In the genomic region with DNA sequence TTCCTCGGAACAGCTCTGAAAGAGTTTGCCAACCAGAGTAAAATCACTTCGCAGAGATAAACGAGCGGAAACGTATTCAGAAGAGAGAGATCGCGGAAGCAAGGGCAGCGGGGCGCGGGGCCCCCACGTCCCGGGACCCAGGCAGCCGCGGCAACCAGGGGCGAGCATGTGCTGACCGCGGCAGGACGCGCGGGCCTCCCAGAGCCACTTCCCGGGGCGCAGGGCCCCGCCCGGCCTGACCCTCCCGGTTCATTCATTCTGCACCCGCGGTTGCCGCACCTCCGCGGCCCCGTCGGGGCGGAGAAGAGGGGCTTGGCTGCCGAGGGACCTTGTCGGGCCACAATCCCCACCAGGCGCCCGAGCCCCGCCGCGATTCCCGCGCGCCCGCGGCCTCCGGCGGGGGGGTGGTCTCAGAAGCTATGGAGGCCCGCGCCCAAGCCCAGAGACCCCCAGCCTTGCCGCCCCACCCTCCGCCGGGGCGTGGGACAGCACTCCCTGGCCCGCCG, we compare ENCODE assay signal across 1 cellular context.
TF ChIP-seq lines count a peak whose summit lies in the region.

No MANE protein-coding gene starts in this region.

TF ChIP-seq in HepG2, 621 proteins besides CTCF, POLR2A, EP300 and RAD21 (continued from another document):
- TF ChIP-seq ZNF616 (CRISPR knock-in tag; IDR thresholded peaks at IDR 0.05; ENCODE audit: low read depth), result 0 out of 2 replicates have a peak, but pooled peaks have one; percentile 7
- TF ChIP-seq PHF8 (CRISPR knock-in tag; IDR thresholded peaks at IDR 0.05), result peak; percentile 12; the same call in 1 of the 2 replicates
- no peak for TF ChIP-seq ZNF326 (CRISPR knock-in tag; IDR thresholded peaks at IDR 0.05; ENCODE audit: borderline replicate concordance)
- TF ChIP-seq DNMT3B (CRISPR knock-in tag; conservative IDR thresholded peaks at IDR 0.05), result no peak
- TF ChIP-seq, protein P1, sequence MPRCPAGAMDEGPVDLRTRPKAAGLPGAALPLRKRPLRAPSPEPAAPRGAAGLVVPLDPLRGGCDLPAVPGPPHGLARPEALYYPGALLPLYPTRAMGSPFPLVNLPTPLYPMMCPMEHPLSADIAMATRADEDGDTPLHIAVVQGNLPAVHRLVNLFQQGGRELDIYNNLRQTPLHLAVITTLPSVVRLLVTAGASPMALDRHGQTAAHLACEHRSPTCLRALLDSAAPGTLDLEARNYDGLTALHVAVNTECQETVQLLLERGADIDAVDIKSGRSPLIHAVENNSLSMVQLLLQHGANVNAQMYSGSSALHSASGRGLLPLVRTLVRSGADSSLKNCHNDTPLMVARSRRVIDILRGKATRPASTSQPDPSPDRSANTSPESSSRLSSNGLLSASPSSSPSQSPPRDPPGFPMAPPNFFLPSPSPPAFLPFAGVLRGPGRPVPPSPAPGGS (CRISPR knock-in tag; IDR thresholded peaks at IDR 0.05), result 0 out of 2 replicates have a peak, but pooled peaks have one; percentile 26
- no peak for TF ChIP-seq ZFP41 (CRISPR knock-in tag; IDR thresholded peaks at IDR 0.05; ENCODE audit: borderline replicate concordance)
- TF ChIP-seq MXI1 (IDR thresholded peaks at IDR 0.05; ENCODE audit: borderline replicate concordance, low read depth, low read length), result peak; percentile 43; the same call in 1 of the 3 replicates
- TF ChIP-seq, protein P2, sequence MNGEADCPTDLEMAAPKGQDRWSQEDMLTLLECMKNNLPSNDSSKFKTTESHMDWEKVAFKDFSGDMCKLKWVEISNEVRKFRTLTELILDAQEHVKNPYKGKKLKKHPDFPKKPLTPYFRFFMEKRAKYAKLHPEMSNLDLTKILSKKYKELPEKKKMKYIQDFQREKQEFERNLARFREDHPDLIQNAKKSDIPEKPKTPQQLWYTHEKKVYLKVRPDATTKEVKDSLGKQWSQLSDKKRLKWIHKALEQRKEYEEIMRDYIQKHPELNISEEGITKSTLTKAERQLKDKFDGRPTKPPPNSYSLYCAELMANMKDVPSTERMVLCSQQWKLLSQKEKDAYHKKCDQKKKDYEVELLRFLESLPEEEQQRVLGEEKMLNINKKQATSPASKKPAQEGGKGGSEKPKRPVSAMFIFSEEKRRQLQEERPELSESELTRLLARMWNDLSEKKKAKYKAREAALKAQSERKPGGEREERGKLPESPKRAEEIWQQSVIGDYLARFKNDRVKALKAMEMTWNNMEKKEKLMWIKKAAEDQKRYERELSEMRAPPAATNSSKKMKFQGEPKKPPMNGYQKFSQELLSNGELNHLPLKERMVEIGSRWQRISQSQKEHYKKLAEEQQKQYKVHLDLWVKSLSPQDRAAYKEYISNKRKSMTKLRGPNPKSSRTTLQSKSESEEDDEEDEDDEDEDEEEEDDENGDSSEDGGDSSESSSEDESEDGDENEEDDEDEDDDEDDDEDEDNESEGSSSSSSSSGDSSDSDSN (CRISPR knock-in tag; IDR thresholded peaks at IDR 0.05), result peak; percentile 13
- peak; percentile 56 for TF ChIP-seq AGO1 (IDR thresholded peaks at IDR 0.05; ENCODE audit: low read depth, low read length, poor library complexity, severe bottlenecking)
- TF ChIP-seq ZNF850 (CRISPR knock-in tag; conservative IDR thresholded peaks at IDR 0.05), result peak; percentile 59; the same call in 1 of the 2 replicates
- peak; percentile 1; the same call in 1 of the 2 replicates for TF ChIP-seq KLF11 (CRISPR knock-in tag; IDR thresholded peaks at IDR 0.05)
- TF ChIP-seq, protein P3, sequence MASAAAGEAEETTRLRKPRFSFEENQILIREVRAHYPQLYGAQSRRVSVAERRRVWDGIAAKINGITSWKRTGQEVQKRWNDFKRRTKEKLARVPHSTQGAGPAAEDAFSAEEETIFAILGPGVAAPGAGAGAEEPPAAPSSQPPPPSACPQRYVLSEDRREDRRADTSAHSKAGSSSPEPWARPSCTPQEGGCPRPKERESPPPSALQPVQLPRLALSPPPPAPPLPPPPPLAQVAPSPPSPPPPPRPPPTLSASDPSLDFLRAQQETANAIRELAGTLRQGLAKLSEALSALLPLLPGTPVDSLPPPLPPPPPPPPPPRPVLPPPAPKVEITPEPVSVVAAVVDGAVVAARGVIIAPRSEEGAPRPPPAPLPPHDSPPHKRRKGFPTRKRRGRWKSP (CRISPR knock-in tag; IDR thresholded peaks at IDR 0.05), result 0 out of 2 replicates have a peak, but pooled peaks have one; percentile 3
- TF ChIP-seq TMF1 (CRISPR knock-in tag; IDR thresholded peaks at IDR 0.05; ENCODE audit: low read depth), result 0 out of 2 replicates have a peak, but pooled peaks have one; percentile 21
- TF ChIP-seq, protein P4, sequence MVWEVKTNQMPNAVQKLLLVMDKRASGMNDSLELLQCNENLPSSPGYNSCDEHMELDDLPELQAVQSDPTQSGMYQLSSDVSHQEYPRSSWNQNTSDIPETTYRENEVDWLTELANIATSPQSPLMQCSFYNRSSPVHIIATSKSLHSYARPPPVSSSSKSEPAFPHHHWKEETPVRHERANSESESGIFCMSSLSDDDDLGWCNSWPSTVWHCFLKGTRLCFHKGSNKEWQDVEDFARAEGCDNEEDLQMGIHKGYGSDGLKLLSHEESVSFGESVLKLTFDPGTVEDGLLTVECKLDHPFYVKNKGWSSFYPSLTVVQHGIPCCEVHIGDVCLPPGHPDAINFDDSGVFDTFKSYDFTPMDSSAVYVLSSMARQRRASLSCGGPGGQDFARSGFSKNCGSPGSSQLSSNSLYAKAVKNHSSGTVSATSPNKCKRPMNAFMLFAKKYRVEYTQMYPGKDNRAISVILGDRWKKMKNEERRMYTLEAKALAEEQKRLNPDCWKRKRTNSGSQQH (CRISPR knock-in tag; IDR thresholded peaks at IDR 0.05; ENCODE audit: low read depth), result peak; percentile 74; the same call in 1 of the 2 replicates
- 0 out of 2 replicates have a peak, but pooled peaks have one; percentile 5 for TF ChIP-seq RARA (CRISPR knock-in tag; IDR thresholded peaks at IDR 0.05)
- 0 out of 2 replicates have a peak, but pooled peaks have one; percentile 4 for TF ChIP-seq DMAP1 (CRISPR knock-in tag; IDR thresholded peaks at IDR 0.05)
- 0 out of 2 replicates have a peak, but pooled peaks have one; percentile 31 for TF ChIP-seq SNAI1 (CRISPR knock-in tag; IDR thresholded peaks at IDR 0.05; ENCODE audit: borderline replicate concordance)
- peak; percentile 5; the same call in 1 of the 2 replicates for TF ChIP-seq ZNF670 (CRISPR knock-in tag; IDR thresholded peaks at IDR 0.05; ENCODE audit: borderline replicate concordance)
- peak; percentile 81 for TF ChIP-seq AGO2 (optimal IDR thresholded peaks at IDR 0.05; ENCODE audit: low read depth, low read length)
- TF ChIP-seq, protein P5, sequence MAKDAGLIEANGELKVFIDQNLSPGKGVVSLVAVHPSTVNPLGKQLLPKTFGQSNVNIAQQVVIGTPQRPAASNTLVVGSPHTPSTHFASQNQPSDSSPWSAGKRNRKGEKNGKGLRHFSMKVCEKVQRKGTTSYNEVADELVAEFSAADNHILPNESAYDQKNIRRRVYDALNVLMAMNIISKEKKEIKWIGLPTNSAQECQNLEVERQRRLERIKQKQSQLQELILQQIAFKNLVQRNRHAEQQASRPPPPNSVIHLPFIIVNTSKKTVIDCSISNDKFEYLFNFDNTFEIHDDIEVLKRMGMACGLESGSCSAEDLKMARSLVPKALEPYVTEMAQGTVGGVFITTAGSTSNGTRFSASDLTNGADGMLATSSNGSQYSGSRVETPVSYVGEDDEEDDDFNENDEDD (CRISPR knock-in tag; IDR thresholded peaks at IDR 0.05; ENCODE audit: borderline replicate concordance), result 0 out of 2 replicates have a peak, but pooled peaks have one; percentile 34
- TF ChIP-seq MIER2 (CRISPR knock-in tag; IDR thresholded peaks at IDR 0.05), result no peak
- 0 out of 2 replicates have a peak, but pooled peaks have one; percentile 19 for TF ChIP-seq ZNF138 (CRISPR knock-in tag; IDR thresholded peaks at IDR 0.05; ENCODE audit: low read depth)
- peak; percentile 28; the same call in 1 of the 2 replicates for TF ChIP-seq SIN3A (IDR thresholded peaks at IDR 0.05; ENCODE audit: borderline replicate concordance, low read depth, low read length)
- peak; percentile 54; the same call in 1 of the 2 replicates for TF ChIP-seq ZNF441 (CRISPR knock-in tag; IDR thresholded peaks at IDR 0.05; ENCODE audit: borderline replicate concordance)
- TF ChIP-seq, protein P6, sequence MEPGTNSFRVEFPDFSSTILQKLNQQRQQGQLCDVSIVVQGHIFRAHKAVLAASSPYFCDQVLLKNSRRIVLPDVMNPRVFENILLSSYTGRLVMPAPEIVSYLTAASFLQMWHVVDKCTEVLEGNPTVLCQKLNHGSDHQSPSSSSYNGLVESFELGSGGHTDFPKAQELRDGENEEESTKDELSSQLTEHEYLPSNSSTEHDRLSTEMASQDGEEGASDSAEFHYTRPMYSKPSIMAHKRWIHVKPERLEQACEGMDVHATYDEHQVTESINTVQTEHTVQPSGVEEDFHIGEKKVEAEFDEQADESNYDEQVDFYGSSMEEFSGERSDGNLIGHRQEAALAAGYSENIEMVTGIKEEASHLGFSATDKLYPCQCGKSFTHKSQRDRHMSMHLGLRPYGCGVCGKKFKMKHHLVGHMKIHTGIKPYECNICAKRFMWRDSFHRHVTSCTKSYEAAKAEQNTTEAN (CRISPR knock-in tag; conservative IDR thresholded peaks at IDR 0.05), result no peak
